ENCODE assay signal across 20 cellular contexts in genomic region chr13:111966969-111967368, GRCh38.
"Had no signal": no experiment of that assay in that cellular context is flagged by ENCODE, and none has a peak within 500 bp of the region (broad histone marks: within the 10 kb centered on the region; RNA-seq: fewer than 3 reads in every experiment).

No MANE protein-coding gene starts in this region.

- H3K9me3 ChIP-seq: colonic mucosa, heart right ventricle, neutrophil, psoas muscle, right lobe of liver had no signal

- H3K27me3 ChIP-seq: colonic mucosa, right lobe of liver had no signal

- H3K36me3 ChIP-seq: colonic mucosa, heart right ventricle, neutrophil, right lobe of liver had no signal

- H3K4me3 ChIP-seq: colonic mucosa, heart right ventricle, lung, psoas muscle, right lobe of liver, skin epidermis had no signal

- ATAC-seq: heart right ventricle; left ventricle myocardium superior; naive thymus-derived CD4-positive, alpha-beta T cell; psoas muscle; right lobe of liver; stimulated activated naive B cell treated with anti-CD40 and anti-IgM and Interleukin-4, amounts not matched to agents 10 μg/mL and 1 μg/mL and 100 μg/mL, for 72 hours; stimulated activated naive CD8-positive, alpha-beta T cell treated with anti-CD3 and anti-CD28 coated beads, Interleukin-15, amount 100 ng/mL, for 72 hours had no signal

- H3K27ac ChIP-seq: colonic mucosa, heart right ventricle, neutrophil, psoas muscle, right lobe of liver, skin epidermis had no signal

- DNase-seq: cerebellar nuclear complex; colonic mucosa; dermis blood vessel endothelial cell; effector CD4-positive, alpha-beta T cell; endodermal cell; heart right ventricle; left ventricle myocardium superior; mesendoderm; naive thymus-derived CD4-positive, alpha-beta T cell; nephron progenitor cell; psoas muscle; right lobe of liver; stimulated activated CD4-positive, alpha-beta T cell treated with anti-CD3 and anti-CD28 coated beads, Interleukin-2, amount 100 ng/mL, for 24 hours; stimulated activated CD4-positive, alpha-beta T cell treated with anti-CD3 and anti-CD28 coated beads, Interleukin-4, amount 100 ng/mL, for 4 hours; stimulated activated naive B cell treated with anti-CD40 and anti-IgM and Interleukin-4, amounts not matched to agents 10 μg/mL and 1 μg/mL and 100 μg/mL, for 72 hours; stimulated activated naive CD8-positive, alpha-beta T cell treated with anti-CD3 and anti-CD28 coated beads, Interleukin-15, amount 100 ng/mL, for 72 hours; trophoblast cell had no signal

- H3K4me1 ChIP-seq: colonic mucosa, heart right ventricle, psoas muscle, right lobe of liver had no signal
